26 cellular contexts compared by ENCODE assay signal in genomic region chr1:221356693-221357092, GRCh38.
DNase-seq lines count a peak whose midpoint lies in the region; ATAC-seq and TF ChIP-seq lines count a peak whose summit lies in the region.
"Had no signal": no experiment of that assay in that cellular context is flagged by ENCODE, and none has a peak within 500 bp of the region (broad histone marks: within the 10 kb centered on the region; RNA-seq: fewer than 3 reads in every experiment).

No MANE protein-coding gene starts in this region.

- H3K4me1 Mint-ChIP-seq in WTC11, result 0 out of 2 replicates have a peak, but pooled peaks cover 4% of the 10 kb centered on the region
- H3K4me1 Mint-ChIP-seq: activated B cell treated with CpG ODN at 0.5 μM for 24 hours had no signal

- H3K4me3 ChIP-seq in KMS-11 (IDR thresholded peaks at IDR 0.05; ENCODE audit: insufficient read depth, low read depth, low read length) (no peak overlapping the region), retinal pigment epithelial cell (ENCODE audit: low read length) (no peak overlapping the region)
- H3K4me3 ChIP-seq: PC-9, SJCRH30, upper lobe of left lung had no signal

- H3K4me1 ChIP-seq in KMS-11 (ENCODE audit: low read depth, poor library complexity, severe bottlenecking), result no peaks in the 10 kb centered on the region
- H3K4me1 ChIP-seq: SJCRH30, upper lobe of left lung had no signal

- peaks cover 13% of the 10 kb centered on the region; the same call in 1 of the 2 replicates for H3K9me3 Mint-ChIP-seq in WTC11
- H3K9me3 Mint-ChIP-seq: activated B cell treated with CpG ODN at 0.5 μM for 24 hours had no signal

- H3K36me3 ChIP-seq in KMS-11 (ENCODE audit: insufficient read depth), result no peaks in the 10 kb centered on the region
- H3K36me3 ChIP-seq: SJCRH30, upper lobe of left lung had no signal

- no peaks in the 10 kb centered on the region for H3K27me3 Mint-ChIP-seq in WTC11 (ENCODE audit: low read depth)
- H3K27me3 Mint-ChIP-seq: dendritic cell treated with granulocyte-macrophage colony-stimulating factor and Interleukin-4, amounts not matched to agents 40 ng/mL and 50 ng/mL, for 4 days had no signal

- no peak overlapping the region for H3K4me2 ChIP-seq in KMS-11
- H3K4me2 ChIP-seq: PC-9 had no signal

- no peak overlapping the region for H3K27ac ChIP-seq in KMS-11
- H3K27ac ChIP-seq: PC-9, SJCRH30, upper lobe of left lung had no signal

- no peak overlapping the region for H3K4me3 Mint-ChIP-seq in WTC11
- H3K4me3 Mint-ChIP-seq: activated B cell treated with CpG ODN at 0.5 μM for 24 hours; activated CD8-positive, alpha-beta T cell treated with anti-CD3 and anti-CD28 coated beads, Interleukin-2, amount 10 ng/mL, durations not matched to agents 7 days and 5 days; dendritic cell treated with granulocyte-macrophage colony-stimulating factor and Interleukin-4, amounts not matched to agents 40 ng/mL and 50 ng/mL, for 4 days had no signal

- H2AFZ ChIP-seq in KMS-11 (ENCODE audit: low read depth), result no peak overlapping the region
- H2AFZ ChIP-seq: PC-9 had no signal

- no peak overlapping the region for H3K9ac ChIP-seq in KMS-11

- DNase-seq in WTC11 (ENCODE audit: low spot score) (no peak), retinal pigment epithelial cell (ENCODE audit: low read depth) (no peak), NCI-H510A treated with DMSO at 0.1 percent for 48 hours (lab: John Stamatoyannopoulos, UW) (no peak), activated gamma-delta T cell treated with Interleukin-2 at 50 U/mL for 16 hours (no peak), NCI-H2196 treated with DMSO at 0.1 percent for 48 hours (lab: John Stamatoyannopoulos, UW; ENCODE audit: unreplicated experiment) (no peak)
- DNase-seq: activated B cell treated with CpG ODN at 0.5 μM for 24 hours; activated CD8-positive, alpha-beta T cell treated with anti-CD3 and anti-CD28 coated beads, Interleukin-2, amount 10 ng/mL, durations not matched to agents 7 days and 5 days; activated naive CD4-positive, alpha-beta T cell treated with Interleukin-2 at 50 U/mL for 16 hours; activated T-cell treated with anti-CD3 and anti-CD28 coated beads, Interleukin-2, amount 50 U/mL, for 1 hour; AML-193; amniotic stem cell; foreskin fibroblast; KBM-7; kidney glomerular epithelial cell; mesenchymal stem cell; NCI-H2171 treated with DMSO at 0.1 percent for 48 hours; NCI-H69; PC-9; right cardiac atrium; SJCRH30; stimulated activated CD8-positive, alpha-beta memory T cell treated with anti-CD3 and anti-CD28 coated beads, Interleukin-4, amount 100 ng/mL, for 48 hours; T-helper 2 cell; upper lobe of left lung had no signal

- H3K27ac Mint-ChIP-seq in WTC11, result no peak overlapping the region
- H3K27ac Mint-ChIP-seq: activated B cell treated with CpG ODN at 0.5 μM for 24 hours; activated CD8-positive, alpha-beta T cell treated with anti-CD3 and anti-CD28 coated beads, Interleukin-2, amount 10 ng/mL, durations not matched to agents 7 days and 5 days; dendritic cell treated with granulocyte-macrophage colony-stimulating factor and Interleukin-4, amounts not matched to agents 40 ng/mL and 50 ng/mL, for 4 days had no signal

- peak; percentile 33; the same call in 1 of the 3 replicates for TF ChIP-seq CTCF in GM12872 (IDR thresholded peaks at IDR 0.05; ENCODE audit: insufficient read depth, low read depth, low read length)
- TF ChIP-seq CTCF in KMS-11 (conservative IDR thresholded peaks at IDR 0.05; ENCODE audit: low read depth, low read length), result peak; percentile 26; the same call in 1 of the 2 replicates
- 0 out of 2 replicates have a peak, but pooled peaks have one; percentile 19 for TF ChIP-seq CTCF in WTC11 (IDR thresholded peaks at IDR 0.05)
- peak; percentile 33 for TF ChIP-seq CTCF in retinal pigment epithelial cell (conservative IDR thresholded peaks at IDR 0.05; ENCODE audit: low read depth, low read length)

- no peaks in the 10 kb centered on the region for H3K79me2 ChIP-seq in KMS-11 (ENCODE audit: insufficient read depth, low read depth)

- H3K27me3 ChIP-seq in KMS-11 (ENCODE audit: insufficient read depth, low read depth), result no peaks in the 10 kb centered on the region
- H3K27me3 ChIP-seq: SJCRH30, upper lobe of left lung had no signal

- POLR2A ChIA-PET in WTC11 (lab: Charles Lee), result no interaction called here

- CTCF ChIA-PET in WTC11 (lab: Charles Lee), result no interaction called here

- H4K20me1 ChIP-seq in KMS-11 (ENCODE audit: insufficient read depth), result no peaks in the 10 kb centered on the region

- peak; percentile 80 for ATAC-seq in WTC11
- ATAC-seq: activated CD8-positive, alpha-beta T cell treated with anti-CD3 and anti-CD28 coated beads, Interleukin-2, amount 10 ng/mL, durations not matched to agents 7 days and 5 days; right cardiac atrium had no signal

- no peaks in the 10 kb centered on the region for H3K36me3 Mint-ChIP-seq in WTC11

TF ChIP-seq in WTC11, 78 proteins besides CTCF, POLR2A, EP300 and RAD21:
- no peak for TF ChIP-seq KAT7 (CRISPR knock-in tag; IDR thresholded peaks at IDR 0.05; ENCODE audit: borderline replicate concordance)
- TF ChIP-seq ZNF219 (CRISPR knock-in tag; IDR thresholded peaks at IDR 0.05; ENCODE audit: borderline replicate concordance), result no peak
- no peak for TF ChIP-seq SP1 (CRISPR knock-in tag; conservative IDR thresholded peaks at IDR 0.05)
- no peak for TF ChIP-seq TEAD1 (CRISPR knock-in tag; IDR thresholded peaks at IDR 0.05)
- TF ChIP-seq ZNF671 (CRISPR knock-in tag; IDR thresholded peaks at IDR 0.05), result no peak
- no peak for TF ChIP-seq SMAD4 (CRISPR knock-in tag; IDR thresholded peaks at IDR 0.05)
- no peak for TF ChIP-seq RORB (CRISPR knock-in tag; IDR thresholded peaks at IDR 0.05)
- no peak for TF ChIP-seq TEAD4 (CRISPR knock-in tag; IDR thresholded peaks at IDR 0.05)
- TF ChIP-seq ELF4 (CRISPR knock-in tag; IDR thresholded peaks at IDR 0.05; ENCODE audit: low read depth), result no peak
- TF ChIP-seq ZNF281 (CRISPR knock-in tag; IDR thresholded peaks at IDR 0.05), result no peak
- no peak for TF ChIP-seq CDX4 (CRISPR knock-in tag; IDR thresholded peaks at IDR 0.05; ENCODE audit: borderline replicate concordance)
- TF ChIP-seq GRHL2 (CRISPR knock-in tag; IDR thresholded peaks at IDR 0.05; ENCODE audit: insufficient replicate concordance, severe bottlenecking), result no peak
- TF ChIP-seq ZNF138 (CRISPR knock-in tag; conservative IDR thresholded peaks at IDR 0.05), result no peak
- TF ChIP-seq FOXP1 (CRISPR knock-in tag; IDR thresholded peaks at IDR 0.05; ENCODE audit: borderline replicate concordance), result no peak
